Comparison of ENCODE assay signal across 8 cellular contexts in genomic region chr9:4923580-4924544, GRCh38.
DNase-seq lines count a peak whose midpoint lies in the region; ATAC-seq and FAIRE-seq lines count a peak whose summit lies in the region.

No MANE protein-coding gene starts in this region.

- no peaks in the 10 kb centered on the region for H3K9me3 Mint-ChIP-seq in memory B cell

- H3K27ac Mint-ChIP-seq in memory B cell: no peak overlapping the region

- H3K9me3 ChIP-seq in Karpas-422 (ENCODE audit: low read length): no peaks in the 10 kb centered on the region

- no peaks in the 10 kb centered on the region for H3K4me1 ChIP-seq in Karpas-422 (ENCODE audit: low read length)

- FAIRE-seq in GM18507 (lab: Jason Lieb, UNC): peak; percentile 75

- no peaks in the 10 kb centered on the region for H4K20me1 ChIP-seq in Karpas-422 (ENCODE audit: insufficient read depth, low read depth, low read length)

- H3K27me3 ChIP-seq in Karpas-422 (ENCODE audit: low read length): no peaks in the 10 kb centered on the region

- H3K4me3 ChIP-seq in Karpas-422 (ENCODE audit: low read length): no peak overlapping the region

- no peaks in the 10 kb centered on the region for H3K27me3 Mint-ChIP-seq in memory B cell

- H3K4me3 Mint-ChIP-seq in memory B cell: no peak overlapping the region

- ATAC-seq in memory B cell (ENCODE audit: low read depth): peak; percentile 70

- H3K36me3 Mint-ChIP-seq in memory B cell: peaks cover 5% of the 10 kb centered on the region

- no peaks in the 10 kb centered on the region for H3K79me2 ChIP-seq in Karpas-422 (ENCODE audit: low read length)

- DNase-seq in AML-193 (lab: John Stamatoyannopoulos, UW) (peak; percentile 42 to 65), GM18507 (ENCODE audit: extremely low spot score, insufficient read length, low read depth) (no peak), Karpas-422 (peak; percentile 74), amniotic epithelial cell (ENCODE audit: low read depth) (peak; percentile 32), memory B cell (ENCODE audit: low spot score in 2 of 2) (peak in 1 of 2 donors; percentile 20), DMS79 (lab: John Stamatoyannopoulos, UW) (no peak), NCI-H1930 (lab: John Stamatoyannopoulos, UW) (no peak), RKO (ENCODE audit: low spot score) (no peak)

- H2AFZ ChIP-seq in Karpas-422 (ENCODE audit: low read length): no peak overlapping the region

- no peak overlapping the region for H3K9ac ChIP-seq in Karpas-422 (ENCODE audit: low read length)

- H3K36me3 ChIP-seq in Karpas-422 (ENCODE audit: insufficient read depth, low read length): no peaks in the 10 kb centered on the region

- peaks cover 12% of the 10 kb centered on the region for H3K4me1 Mint-ChIP-seq in memory B cell

- no peaks in the 10 kb centered on the region for H3K9me2 ChIP-seq in Karpas-422 (replicated peaks; ENCODE audit: insufficient read depth, low read length)

- H3K27ac ChIP-seq in Karpas-422 (ENCODE audit: low read length): no peak overlapping the region

- no peak overlapping the region for H3K4me2 ChIP-seq in Karpas-422 (ENCODE audit: low read depth, low read length, poor library complexity, severe bottlenecking)

Comparison
In these comparisons a context has a peak if more than half of its experiments do, and no peak if none do; other contexts are left out.
1. DNase-seq: peak in AML-193 (2 of 2), Karpas-422 (single experiment) and amniotic epithelial cell (single experiment); none in GM18507 (single experiment), DMS79 (single experiment), NCI-H1930 (0 of 2) and RKO (single experiment).